ENCODE assay signal across 8 cellular contexts in genomic region chr5:76820491-76820890, GRCh38. TPM values are rescaled to one million over a fixed set of nuclear protein-coding genes. Genes with fewer than 3 reads are reported as not detected.
DNase-seq lines count a peak whose midpoint lies in the region; ATAC-seq and TF ChIP-seq lines count a peak whose summit lies in the region.

No MANE protein-coding gene starts in this region.

- ATAC-seq in CD8-positive, alpha-beta T cell: no peak
- no peak for ATAC-seq in PC-3
- no peak for ATAC-seq in naive thymus-derived CD8-positive, alpha-beta T cell
- ATAC-seq in GM21423 (IDR thresholded peaks at IDR 0.05; ENCODE audit: unreplicated experiment): no peak
- ATAC-seq in GM18873 (IDR thresholded peaks at IDR 0.05; ENCODE audit: low FRiP score, unreplicated experiment): no peak

- no peaks in the 10 kb centered on the region for H3K27me3 ChIP-seq in CD8-positive, alpha-beta T cell (ENCODE audit: insufficient read depth, low read length)
- H3K27me3 ChIP-seq in PC-3 (ENCODE audit: low read length): no peaks in the 10 kb centered on the region

- peak overlapping the region; percentile 88 for H3K4me2 ChIP-seq in PC-3 (ENCODE audit: low read length)

- H3K9me3 ChIP-seq in CD8-positive, alpha-beta T cell (ENCODE audit: low read length): no peaks in the 10 kb centered on the region
- no peaks in the 10 kb centered on the region for H3K9me3 ChIP-seq in PC-3 (ENCODE audit: low read length)

- no peaks in the 10 kb centered on the region for H3K36me3 ChIP-seq in CD8-positive, alpha-beta T cell (ENCODE audit: insufficient read depth, low read length)
- peaks cover 15% of the 10 kb centered on the region for H3K36me3 ChIP-seq in PC-3 (ENCODE audit: low read depth, low read length)

- no peak overlapping the region for H2AFZ ChIP-seq in PC-3 (ENCODE audit: low read length)

- no peak overlapping the region for H3K4me3 ChIP-seq in CD8-positive, alpha-beta T cell (ENCODE audit: low read depth, low read length)
- H3K4me3 ChIP-seq in PC-3 (ENCODE audit: low read length): peak overlapping the region; percentile 79

- H3K9ac ChIP-seq in PC-3 (ENCODE audit: low read length): peak overlapping the region; percentile 100

- H3K27ac ChIP-seq in CD8-positive, alpha-beta T cell (ENCODE audit: low read depth, low read length): no peak overlapping the region
- H3K27ac ChIP-seq in PC-3 (ENCODE audit: low read length): peak overlapping the region; percentile 97

- DNase-seq in CD8-positive, alpha-beta T cell: no peak
- DNase-seq in PC-3 (peak; percentile 64), endothelial cell (ENCODE audit: low spot score) (no peak), OCI-M2 (lab: John Stamatoyannopoulos, UW; ENCODE audit: unreplicated experiment) (no peak), COLO668 (lab: John Stamatoyannopoulos, UW; ENCODE audit: unreplicated experiment) (no peak)
- DNase-seq in naive thymus-derived CD8-positive, alpha-beta T cell: no peak

- H4K20me1 ChIP-seq in PC-3 (ENCODE audit: low read length): peaks cover 57% of the 10 kb centered on the region

- H3K9me3 Mint-ChIP-seq in CD8-positive, alpha-beta T cell: no peaks in the 10 kb centered on the region
- H3K9me3 Mint-ChIP-seq in endothelial cell (ENCODE audit: unreplicated experiment): no peaks in the 10 kb centered on the region
- peaks cover 0 to 5% (median 0%) of the 10 kb centered on the region in 9 donors for H3K9me3 Mint-ChIP-seq in naive thymus-derived CD8-positive, alpha-beta T cell

- H3K4me3 Mint-ChIP-seq in CD8-positive, alpha-beta T cell: peak overlapping the region; percentile 86
- peak overlapping the region; percentile 98 for H3K4me3 Mint-ChIP-seq in endothelial cell (ENCODE audit: unreplicated experiment)
- H3K4me3 Mint-ChIP-seq in naive thymus-derived CD8-positive, alpha-beta T cell: peak overlapping the region; percentile 83 to 91 (median 88)

- peaks cover 16% of the 10 kb centered on the region for H3K4me1 Mint-ChIP-seq in CD8-positive, alpha-beta T cell (ENCODE audit: low read depth)
- peaks cover 59% of the 10 kb centered on the region for H3K4me1 Mint-ChIP-seq in endothelial cell (ENCODE audit: unreplicated experiment)
- peaks cover 3 to 19% (median 18%) of the 10 kb centered on the region in 4 donors for H3K4me1 Mint-ChIP-seq in naive thymus-derived CD8-positive, alpha-beta T cell

- no peaks in the 10 kb centered on the region for H3K9me2 ChIP-seq in PC-3 (replicated peaks; ENCODE audit: low read length)

- H3K4me1 ChIP-seq in CD8-positive, alpha-beta T cell (ENCODE audit: insufficient read depth, low read length): peaks cover 4% of the 10 kb centered on the region
- H3K4me1 ChIP-seq in PC-3 (ENCODE audit: insufficient read depth, low read length): peaks cover 52% of the 10 kb centered on the region

- CTCF ChIA-PET in CD8-positive, alpha-beta T cell (lab: Charles Lee): no interaction called here
- CTCF ChIA-PET in PC-3 (lab: Charles Lee): interaction anchor here (1.3 kb wide), 1 partner anchor 46 kb away, joined by 5 read pairs; no protein-coding TSS in a partner anchor

- no TSS peak for BruUV-seq in PC-3 (replicated peaks; lab: Mats Ljungman, UMichigan)

- H3K36me3 Mint-ChIP-seq in CD8-positive, alpha-beta T cell: peaks cover 7% of the 10 kb centered on the region
- H3K36me3 Mint-ChIP-seq in endothelial cell (ENCODE audit: low read depth, unreplicated experiment): peaks cover 3% of the 10 kb centered on the region
- H3K36me3 Mint-ChIP-seq in naive thymus-derived CD8-positive, alpha-beta T cell: peaks cover 3 to 8% (median 5%) of the 10 kb centered on the region in 3 donors

- no peak overlapping the region for H3K27ac Mint-ChIP-seq in CD8-positive, alpha-beta T cell
- peak overlapping the region; percentile 90 for H3K27ac Mint-ChIP-seq in endothelial cell (ENCODE audit: unreplicated experiment)
- peak overlapping the region in 3 of 10 donors; percentile 52 to 72 (median 71) for H3K27ac Mint-ChIP-seq in naive thymus-derived CD8-positive, alpha-beta T cell

- intact Hi-C loops in CD8-positive, alpha-beta T cell (cut with DNase I, micrococcal nuclease): no loop called here
- intact Hi-C loops in PC-3 (cut with micrococcal nuclease): loop anchor here (5.0 kb wide), 1 partner anchor 218 kb away; no protein-coding TSS in a partner anchor

- peaks cover 70% of the 10 kb centered on the region for H3K79me2 ChIP-seq in PC-3 (ENCODE audit: low read length)

- peaks cover 2% of the 10 kb centered on the region for H3F3A ChIP-seq in PC-3 (ENCODE audit: low read length, unreplicated experiment)

- peaks cover 22% of the 10 kb centered on the region for H3K27me3 Mint-ChIP-seq in CD8-positive, alpha-beta T cell (ENCODE audit: low read depth)
- H3K27me3 Mint-ChIP-seq in endothelial cell (ENCODE audit: unreplicated experiment): peaks cover 6% of the 10 kb centered on the region
- H3K27me3 Mint-ChIP-seq in naive thymus-derived CD8-positive, alpha-beta T cell: peaks cover 7 to 28% (median 10%) of the 10 kb centered on the region in 5 donors

- POLR2A ChIA-PET in CD8-positive, alpha-beta T cell (lab: Charles Lee): no interaction called here
- POLR2A ChIA-PET in PC-3 (lab: Charles Lee; ENCODE audit: unreplicated experiment): no interaction called here
- POLR2A ChIA-PET in naive thymus-derived CD8-positive, alpha-beta T cell (lab: Charles Lee): interaction anchor here (1.0 kb wide), 1 partner anchor 210 kb away, joined by 3 read pairs; the partner anchor contains the start of gene AGGF1

- TF ChIP-seq CTCF in CD8-positive, alpha-beta T cell (IDR thresholded peaks at IDR 0.05): no peak
- TF ChIP-seq CTCF in PC-3 (conservative IDR thresholded peaks at IDR 0.05; ENCODE audit: low read depth, low read length) (no peak), endothelial cell (IDR thresholded peaks at IDR 0.05; ENCODE audit: unreplicated experiment) (no peak)

RNA-seq across cellular contexts. Expression of gene F2RL1, which starts 1.7 kb away (rescaled TPM):
- total RNA-seq in CD8-positive, alpha-beta T cell: 1 to 10 TPM; 2.5 to 2.7 TPM
- total RNA-seq in PC-3 (2014; rRNA removed) (163 and 167 TPM in 2 replicates), endothelial cell (ENCODE audit: unreplicated experiment) (141 TPM)
- total RNA-seq in naive thymus-derived CD8-positive, alpha-beta T cell: 1 to 10 TPM; 3.1 to 4.2 TPM
- polyA plus RNA-seq in naive thymus-derived CD8-positive, alpha-beta T cell: 1 to 10 TPM in 2 of 3 donors, under 1 TPM in 1; 0.48 to 4.7 (median 2.0) TPM

RNA-seq across cellular contexts. Expression of gene S100Z, which starts 29.3 kb away (rescaled TPM):
- total RNA-seq in CD8-positive, alpha-beta T cell: not detected
- total RNA-seq in PC-3 (2014; rRNA removed) (0.11 TPM in 1 of 2 replicates, not detected in the other), endothelial cell (ENCODE audit: unreplicated experiment) (0.38 TPM)
- total RNA-seq in naive thymus-derived CD8-positive, alpha-beta T cell: not detected
- polyA plus RNA-seq in naive thymus-derived CD8-positive, alpha-beta T cell: not detected

Comparison
In these comparisons a context has a peak if more than half of its experiments do, and no peak if none do; other contexts are left out.
1. RNA of gene F2RL1, which starts 1.7 kb away (total RNA-seq): 163 to 167 TPM in PC-3 and 141 TPM in endothelial cell (single experiment); 3.1 to 4.2 TPM in naive thymus-derived CD8-positive, alpha-beta T cell and 2.5 to 2.7 TPM in CD8-positive, alpha-beta T cell; every median in the first group is over 10 times any median in the second.
2. Peak in every context shown above with its lines, with median percentiles within 50 percentile points of each other: H3K4me3 Mint-ChIP-seq.